ENCODE assay signal across 23 cellular contexts in genomic region chr4:126144838-126145237, GRCh38.
DNase-seq lines count a peak whose midpoint lies in the region; ATAC-seq and TF ChIP-seq lines count a peak whose summit lies in the region.
"Had no signal": no experiment of that assay in that cellular context is flagged by ENCODE, and none has a peak within 500 bp of the region (broad histone marks: within the 10 kb centered on the region; RNA-seq: fewer than 3 reads in every experiment).

No MANE protein-coding gene starts in this region.

- H3K18ac ChIP-seq in neuronal stem cell (ENCODE audit: low read length): no peak overlapping the region

- no peak overlapping the region for H2BK5ac ChIP-seq in neuronal stem cell (ENCODE audit: low read length)

- ATAC-seq in RWPE2 (ENCODE audit: low read depth) (peak; percentile 41; the same call in 2 of the 3 replicates), GM18873 (IDR thresholded peaks at IDR 0.05; ENCODE audit: low FRiP score, unreplicated experiment) (no peak)
- ATAC-seq: CD8-positive, alpha-beta T cell had no signal

- H2BK15ac ChIP-seq in neuronal stem cell (ENCODE audit: low read length): no peak overlapping the region

- H4K91ac ChIP-seq in neuronal stem cell (ENCODE audit: low read depth, low read length, poor library complexity): no peak overlapping the region

- no peak overlapping the region for H3K27ac ChIP-seq in RWPE2 (ENCODE audit: poor library complexity, severe bottlenecking)
- no peak overlapping the region for H3K27ac ChIP-seq in neuronal stem cell (replicated peaks; ENCODE audit: low read length)
- H3K27ac ChIP-seq: C4-2B, PC-9 had no signal

- no peak overlapping the region for H2AFZ ChIP-seq in neuronal stem cell (ENCODE audit: low read length)
- H2AFZ ChIP-seq: PC-9 had no signal

- WGBS in neuronal stem cell (ENCODE audit: extremely low coverage in 2 of 2, insufficient read length in 2 of 2, insufficient replicate concordance in 1 of 2), 2 donors: no CpG with 5 or more reads among the region's 1 CpG

- no peaks in the 10 kb centered on the region for H3K27me3 ChIP-seq in RWPE2 (ENCODE audit: insufficient read depth, poor library complexity, severe bottlenecking)
- no peaks in the 10 kb centered on the region for H3K27me3 ChIP-seq in neuronal stem cell (ENCODE audit: control insufficient read depth in 3 of 3, insufficient read depth in 3 of 3, low read depth in 1 of 3, low read length in 3 of 3)
- H3K27me3 ChIP-seq: MG63 had no signal

- no peak overlapping the region for H2BK120ac ChIP-seq in neuronal stem cell (ENCODE audit: low read depth, low read length)

- H3K9me3 ChIP-seq in RWPE2 (ENCODE audit: severe bottlenecking) (no peaks in the 10 kb centered on the region), neuronal stem cell (replicated peaks in 1 of 2; ENCODE audit: control insufficient read depth in 2 of 2, insufficient read depth in 1 of 2, low read depth in 1 of 2, low read length in 2 of 2) (no peaks in the 10 kb centered on the region)
- H3K9me3 ChIP-seq: Caco-2 had no signal

- no peak overlapping the region for H3K4me2 ChIP-seq in neuronal stem cell (ENCODE audit: insufficient read depth, low read length, poor library complexity, severe bottlenecking)
- H3K4me2 ChIP-seq: PC-9 had no signal

- no peaks in the 10 kb centered on the region for H3K4me1 ChIP-seq in RWPE2 (ENCODE audit: insufficient read depth, poor library complexity, severe bottlenecking)
- no peaks in the 10 kb centered on the region for H3K4me1 ChIP-seq in neuronal stem cell (ENCODE audit: control insufficient read depth in 2 of 2, insufficient read depth in 1 of 2, low read depth in 1 of 2, low read length in 2 of 2)
- H3K4me1 ChIP-seq: Caco-2 had no signal

- no peak overlapping the region for H3K4ac ChIP-seq in neuronal stem cell (ENCODE audit: low read length)

- H2BK12ac ChIP-seq in neuronal stem cell (ENCODE audit: low read length): no peak overlapping the region

- H3K36me3 ChIP-seq in RWPE2 (ENCODE audit: low read depth): no peaks in the 10 kb centered on the region
- no peaks in the 10 kb centered on the region for H3K36me3 ChIP-seq in neuronal stem cell (replicated peaks in 1 of 2; ENCODE audit: control insufficient read depth in 2 of 2, insufficient read depth in 2 of 2, low read length in 2 of 2)
- H3K36me3 ChIP-seq: MG63 had no signal

- TF ChIP-seq CTCF in RWPE2 (IDR thresholded peaks at IDR 0.05; ENCODE audit: poor library complexity, severe bottlenecking): no peak

- no peak overlapping the region for H3K4me3 ChIP-seq in RWPE2 (ENCODE audit: severe bottlenecking)
- no peak overlapping the region for H3K4me3 ChIP-seq in neuronal stem cell (ENCODE audit: low read length in 2 of 2)
- H3K4me3 ChIP-seq: MG63, PC-9 had no signal

- DNase-seq in GM03348 (ENCODE audit: low spot score): peak; percentile 3
- no peak for DNase-seq in RWPE2 (ENCODE audit: low spot score)
- peak; percentile 12 for DNase-seq in fibroblast of gingiva (ENCODE audit: low read depth)
- DNase-seq in NCI-H1105 (lab: John Stamatoyannopoulos, UW): no peak
- no peak for DNase-seq in neuronal stem cell (ENCODE audit: low spot score)
- DNase-seq in cerebellar cortex (ENCODE audit: low spot score): no peak
- DNase-seq: Caco-2; CD8-positive, alpha-beta T cell; DMS79; GF-D8; GOT3; HCEC 1CT; KG1; MG63; NCI-H2029; NCI-H446; NCI-H526; NCI-H82; NK-92 treated with Interleukin-12 subunit alpha and Interleukin-12 subunit beta, amount 100 ng/mL, for 24 hours; PC-9; Right ventricle myocardium superior had no signal

- no peak overlapping the region for H4K8ac ChIP-seq in neuronal stem cell (ENCODE audit: low read depth, low read length)

- no peak overlapping the region for H3K23ac ChIP-seq in neuronal stem cell (ENCODE audit: low read depth, low read length, poor library complexity)

- H2AK5ac ChIP-seq in neuronal stem cell (ENCODE audit: low read depth, low read length): no peak overlapping the region

- no peak overlapping the region for H3K9ac ChIP-seq in neuronal stem cell (ENCODE audit: low read depth, low read length, poor library complexity)

- H3K14ac ChIP-seq in neuronal stem cell (ENCODE audit: low read length): no peak overlapping the region

- H3K79me1 ChIP-seq in neuronal stem cell (ENCODE audit: low read depth, low read length): no peaks in the 10 kb centered on the region

Comparison
In these comparisons a context has a peak if more than half of its experiments do, and no peak if none do; other contexts are left out.
1. DNase-seq: peak in GM03348 (single experiment) and fibroblast of gingiva (single experiment); none in RWPE2 (single experiment), NCI-H1105 (single experiment), neuronal stem cell (single experiment) and cerebellar cortex (single experiment).